In the genomic region with DNA sequence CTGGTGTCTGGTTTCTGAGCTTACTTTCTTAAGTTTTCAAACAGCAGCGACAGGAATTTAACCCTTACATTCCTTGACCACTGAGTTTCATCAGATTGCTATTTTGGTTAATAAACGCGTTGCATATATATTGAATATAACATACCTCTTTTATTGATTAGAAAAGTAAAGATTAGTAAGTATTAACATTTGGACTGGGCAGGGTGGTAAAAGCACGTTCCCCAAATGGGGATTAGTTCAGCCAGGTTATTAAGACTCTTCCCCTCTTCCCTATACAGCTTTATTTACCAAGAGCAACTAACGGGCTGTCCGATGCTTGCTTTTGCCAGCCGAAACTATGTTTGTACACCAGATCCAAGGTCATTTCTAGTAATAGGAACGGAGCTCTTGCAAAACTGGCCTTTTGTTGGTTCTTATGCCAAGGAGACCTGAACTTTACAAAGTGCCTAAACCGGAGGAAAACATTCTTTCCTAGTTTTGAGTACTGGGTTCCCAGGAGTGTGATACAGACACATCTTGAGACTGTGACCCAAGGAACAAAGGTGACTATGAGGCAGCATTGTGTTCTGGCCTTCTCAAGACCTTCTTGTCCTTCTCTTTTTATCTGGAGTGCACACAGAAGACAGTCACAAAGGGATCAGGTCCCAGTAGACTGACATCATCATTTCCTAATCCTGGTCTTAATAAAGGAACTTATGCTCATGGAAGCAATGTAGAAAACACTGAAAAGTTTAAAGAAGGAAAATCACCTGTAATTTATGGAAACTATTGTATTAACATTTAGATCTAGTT, we compare ENCODE assay signal across 14 cellular contexts. TPM values are rescaled to one million over a fixed set of nuclear protein-coding genes. Genes with fewer than 3 reads are reported as not detected.
DNase-seq lines count a peak whose midpoint lies in the region; ATAC-seq and TF ChIP-seq lines count a peak whose summit lies in the region.
"Had no signal": no experiment of that assay in that cellular context is flagged by ENCODE, and none has a peak within 500 bp of the region (broad histone marks: within the 10 kb centered on the region; RNA-seq: fewer than 3 reads in every experiment).

No MANE protein-coding gene starts in this region.

- peak overlapping the region; percentile 93 for H3K9ac ChIP-seq in Loucy (ENCODE audit: low read depth, low read length, poor library complexity, severe bottlenecking)

- no peak overlapping the region for H2AFZ ChIP-seq in Loucy (ENCODE audit: low read length)

- TF ChIP-seq CTCF in Loucy (conservative IDR thresholded peaks at IDR 0.05; ENCODE audit: low read length) (no peak), MCF 10A (IDR thresholded peaks at IDR 0.05; ENCODE audit: unreplicated experiment) (no peak), neural crest cell (conservative IDR thresholded peaks at IDR 0.05) (no peak), GM20000 (IDR thresholded peaks at IDR 0.05; ENCODE audit: extremely low read depth, missing control alignments) (no peak)

- BruUV-seq in MCF 10A (replicated peaks; lab: Mats Ljungman, UMichigan), result TSS peak; percentile 21

- no peak for ATAC-seq in HG02970 (IDR thresholded peaks at IDR 0.05; ENCODE audit: low FRiP score, unreplicated experiment)
- ATAC-seq: foreskin keratinocyte had no signal

- no peaks in the 10 kb centered on the region for H3K36me3 ChIP-seq in Loucy (ENCODE audit: insufficient read depth, low read length)
- H3K36me3 ChIP-seq: sigmoid colon had no signal

- no peaks in the 10 kb centered on the region for H3K9me3 ChIP-seq in Loucy (ENCODE audit: insufficient read depth, low read depth, low read length)
- H3K9me3 ChIP-seq: sigmoid colon, SJSA1 had no signal

- no peaks in the 10 kb centered on the region for H3K27me3 ChIP-seq in Loucy (ENCODE audit: insufficient read depth, low read length, poor library complexity, severe bottlenecking)
- H3K27me3 ChIP-seq: foreskin keratinocyte, sigmoid colon, SJSA1 had no signal

- CTCF ChIA-PET in MCF 10A (lab: Yijun Ruan, JAX), result interaction anchor here (0.6 to 0.8 kb wide), 3 partner anchors 25 to 524 kb away, joined by 3 to 4 read pairs (median 3); no protein-coding TSS in a partner anchor

- H3K27me3 Mint-ChIP-seq in T-helper 2 cell treated with Interferon-gamma antibody and Interleukin-4, amounts not matched to agents 5 μg/mL and 100 μg/mL, for 36 hours (ENCODE audit: low read depth), result no peaks in the 10 kb centered on the region
- no peaks in the 10 kb centered on the region for H3K27me3 Mint-ChIP-seq in MCF 10A (ENCODE audit: insufficient read depth, unreplicated experiment)
- H3K27me3 Mint-ChIP-seq in neural crest cell (ENCODE audit: low read depth), result no peaks in the 10 kb centered on the region

- peaks cover 11% of the 10 kb centered on the region for H3K36me3 Mint-ChIP-seq in T-helper 2 cell treated with Interferon-gamma antibody and Interleukin-4, amounts not matched to agents 5 μg/mL and 100 μg/mL, for 36 hours (ENCODE audit: low read depth)
- H3K36me3 Mint-ChIP-seq in MCF 10A (ENCODE audit: insufficient read depth, unreplicated experiment), result peaks cover 4% of the 10 kb centered on the region
- H3K36me3 Mint-ChIP-seq in neural crest cell (ENCODE audit: low read depth), result no peaks in the 10 kb centered on the region

- H3K79me2 ChIP-seq in Loucy (ENCODE audit: insufficient read depth, low read length), result peaks cover 93% of the 10 kb centered on the region

- peak overlapping the region; percentile 93 for H3K4me2 ChIP-seq in Loucy (ENCODE audit: low read depth, low read length, poor library complexity, severe bottlenecking)

- H3K4me3 Mint-ChIP-seq in T-helper 2 cell treated with Interferon-gamma antibody and Interleukin-4, amounts not matched to agents 5 μg/mL and 100 μg/mL, for 36 hours, result peak overlapping the region; percentile 35
- H3K4me3 Mint-ChIP-seq in MCF 10A (ENCODE audit: unreplicated experiment), result peak overlapping the region; percentile 87
- peak overlapping the region; percentile 94 for H3K4me3 Mint-ChIP-seq in neural crest cell

- H3K9me3 Mint-ChIP-seq in T-helper 2 cell treated with Interferon-gamma antibody and Interleukin-4, amounts not matched to agents 5 μg/mL and 100 μg/mL, for 36 hours, result no peaks in the 10 kb centered on the region
- no peaks in the 10 kb centered on the region for H3K9me3 Mint-ChIP-seq in MCF 10A (ENCODE audit: unreplicated experiment)
- H3K9me3 Mint-ChIP-seq in neural crest cell, result no peaks in the 10 kb centered on the region

- H3K4me1 Mint-ChIP-seq in T-helper 2 cell treated with Interferon-gamma antibody and Interleukin-4, amounts not matched to agents 5 μg/mL and 100 μg/mL, for 36 hours (ENCODE audit: low read depth), result peaks cover 39% of the 10 kb centered on the region
- peaks cover 14% of the 10 kb centered on the region for H3K4me1 Mint-ChIP-seq in MCF 10A (ENCODE audit: insufficient read depth, unreplicated experiment)
- H3K4me1 Mint-ChIP-seq in neural crest cell, result peaks cover 45% of the 10 kb centered on the region

- peak overlapping the region; percentile 81 for H3K4me3 ChIP-seq in Loucy (ENCODE audit: low read length, poor library complexity, severe bottlenecking)
- H3K4me3 ChIP-seq: sigmoid colon, SJSA1 had no signal

- H3K27ac Mint-ChIP-seq in T-helper 2 cell treated with Interferon-gamma antibody and Interleukin-4, amounts not matched to agents 5 μg/mL and 100 μg/mL, for 36 hours, result peak overlapping the region; percentile 35
- H3K27ac Mint-ChIP-seq in MCF 10A (ENCODE audit: low read depth, unreplicated experiment) (no peak overlapping the region), neural crest cell (ENCODE audit: unreplicated experiment) (no peak overlapping the region)

- H4K20me1 ChIP-seq in Loucy (ENCODE audit: insufficient read depth, low read length, poor library complexity, severe bottlenecking), result peaks cover 80% of the 10 kb centered on the region

- POLR2A ChIA-PET in MCF 10A (lab: Yijun Ruan, JAX), result interaction anchor here (0.6 to 4.9 kb wide), 8 partner anchors 7 to 379 kb away, joined by 3 to 25 read pairs (median 4); no protein-coding TSS in a partner anchor

- no peaks in the 10 kb centered on the region for H3K9me2 ChIP-seq in Loucy (replicated peaks; ENCODE audit: low read depth, low read length)

- DNase-seq in T-helper 2 cell treated with Interferon-gamma antibody and Interleukin-4, amounts not matched to agents 5 μg/mL and 100 μg/mL, for 36 hours (ENCODE audit: low spot score), result no peak
- DNase-seq in T-helper 2 cell (no peak), MCF 10A (ENCODE audit: unreplicated experiment) (no peak), neural crest cell (ENCODE audit: low read depth, low spot score) (no peak), head of caudate nucleus (no peak), GM20000 (ENCODE audit: low spot score) (no peak)
- DNase-seq: activated CD8-positive, alpha-beta memory T cell treated with anti-CD3 and anti-CD28 coated beads, Interleukin-2, amount 50 U/mL, for 48 hours; caudate nucleus; foreskin keratinocyte; NCI-H446; sigmoid colon had no signal

- intact Hi-C loops in MCF 10A (cut with micrococcal nuclease), result no loop called here
- intact Hi-C loops in head of caudate nucleus (cut with DNase I), result no loop called here

- peaks cover 65% of the 10 kb centered on the region for H3K4me1 ChIP-seq in Loucy (ENCODE audit: insufficient read depth, low read length, poor library complexity, severe bottlenecking)

- no peaks in the 10 kb centered on the region for H3F3A ChIP-seq in Loucy (ENCODE audit: low read depth)

RNA-seq across cellular contexts. Expression of a gene that starts 2.6 kb away (rescaled TPM):
- 32.2 and 39.8 TPM in 2 replicates for total RNA-seq in MCF 10A (2022)
- total RNA-seq in neural crest cell, result 62.8 and 69.3 TPM in 2 replicates

RNA-seq across cellular contexts. Expression of a gene that starts 21.0 kb away (rescaled TPM):
- 8.9 and 9.5 TPM in 2 replicates for total RNA-seq in MCF 10A (2022)
- total RNA-seq in neural crest cell, result 0.82 and 0.96 TPM in 2 replicates

Comparison
In these comparisons a context has a peak if more than half of its experiments do, and no peak if none do; other contexts are left out.
1. H3K4me3 Mint-ChIP-seq: peak in every context shown above with its lines; median percentile 94 in neural crest cell; 87 in MCF 10A; 35 in T-helper 2 cell treated with Interferon-gamma antibody and Interleukin-4, amounts not matched to agents 5 μg/mL and 100 μg/mL, for 36 hours.